ENCODE assay signal across 8 cellular contexts in the genomic region with DNA sequence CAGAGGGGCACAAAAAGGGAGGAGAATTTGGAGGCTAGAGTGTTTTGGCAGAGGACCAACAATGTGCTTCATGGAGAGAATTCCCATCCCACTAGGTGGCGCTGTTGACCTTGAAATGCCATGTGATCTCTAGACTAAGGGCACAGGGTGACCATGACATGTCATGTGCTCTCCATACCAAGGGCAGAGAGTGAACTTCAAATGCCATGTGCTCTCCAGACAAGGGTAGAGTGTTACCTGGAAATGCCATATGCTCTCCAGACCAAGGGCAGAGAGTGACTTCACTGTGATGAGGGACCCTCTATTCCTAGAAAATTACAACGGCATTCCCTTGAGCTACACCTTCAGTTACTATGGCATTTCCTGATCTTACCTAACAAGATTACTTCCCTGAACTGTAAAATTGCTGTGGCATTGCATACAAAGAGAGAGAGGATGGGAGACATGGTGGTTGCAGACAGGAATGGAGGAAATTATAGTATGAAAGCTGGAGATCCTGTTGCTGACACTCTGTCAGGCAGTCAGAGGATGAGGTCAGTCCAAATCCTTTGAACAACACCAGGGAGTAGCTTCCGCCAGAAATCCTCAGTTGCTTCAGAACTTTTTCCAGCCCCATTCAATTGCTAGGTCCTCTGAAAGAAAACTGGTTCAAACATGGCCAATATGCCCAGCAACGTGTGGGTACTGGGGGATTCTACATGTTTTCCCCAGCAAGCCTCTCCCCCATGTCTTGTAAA.
DNase-seq lines count a peak whose midpoint lies in the region; ATAC-seq, FAIRE-seq and TF ChIP-seq lines count a peak whose summit lies in the region.

No MANE protein-coding gene starts in this region.

- peak in 1 of 2 experiments; percentile 87; a peak in 3 of 6 replicates for ATAC-seq in A549
- peak; percentile 86 for ATAC-seq in GM18502 (IDR thresholded peaks at IDR 0.05; ENCODE audit: poor library complexity, unreplicated experiment)
- peak; percentile 89 for ATAC-seq in HG02938 (IDR thresholded peaks at IDR 0.05; ENCODE audit: unreplicated experiment)

- in situ Hi-C loops in T47D (cut with HindIII; ENCODE audit: low pct_unique_long_range_greater_than_20kb, low sequenced_read_pairs), result no loop called here

- H3K9me3 ChIP-seq in A549, result peaks cover 3% of the 10 kb centered on the region; the same call in 1 of the 3 replicates

- H3K4me2 ChIP-seq in A549, result no peak overlapping the region

- POLR2A ChIA-PET in A549 (lab: Yijun Ruan, JAX), result no interaction called here

- H3K27ac ChIP-seq in A549, result no peak overlapping the region

- TF ChIP-seq CTCF in A549 (IDR thresholded peaks at IDR 0.05), result peak; percentile 61

- H3K4me1 ChIP-seq in A549, result no peaks in the 10 kb centered on the region

- no peak overlapping the region for H3K4me3 ChIP-seq in A549

- peak; percentile 65 to 87 for TF ChIP-seq RAD21 in A549 (conservative IDR thresholded peaks at IDR 0.05 in 1 of 2, IDR thresholded peaks at IDR 0.05 in 1 of 2)

- WGBS in A549 (ENCODE audit: missing lambda C conversion rate), result 70% methylated on average over 4 of the region's 4 CpGs

- peak; percentile 81 for FAIRE-seq in A549 (lab: Jason Lieb, UNC)

- no peak for TF ChIP-seq EP300 in A549 (IDR thresholded peaks at IDR 0.05)

- CTCF ChIA-PET in A549 (lab: Yijun Ruan, JAX), result interaction anchor here (0.8 to 1.1 kb wide), 6 partner anchors 79 to 230 kb away, joined by 3 to 6 read pairs (median 4); no protein-coding TSS in a partner anchor

- DNase-seq in A549 (ENCODE audit: low read depth in 1 of 2, low spot score in 1 of 2) (peak; percentile 47 to 81), NCI-H2029 treated with DMSO at 0.1 percent for 48 hours (lab: John Stamatoyannopoulos, UW) (peak; percentile 41), UCSD-AML1 (lab: John Stamatoyannopoulos, UW; ENCODE audit: unreplicated experiment) (peak; percentile 56), T47D (ENCODE audit: low read depth in 1 of 2, low spot score in 1 of 2) (peak; percentile 43 to 92), left kidney (ENCODE audit: low read depth, low spot score) (peak; percentile 85)
- DNase-seq in stimulated activated CD4-positive, alpha-beta T cell treated with anti-CD3 and anti-CD28 coated beads, TNF-alpha, amount 100 ng/mL, for 4 hours (ENCODE audit: low read depth in 3 of 3), result peak; percentile 5 to 23 (median 16)

- TF ChIP-seq POLR2A in A549 (IDR thresholded peaks at IDR 0.05; ENCODE audit: low read length), result no peak

TF ChIP-seq in A549, 52 proteins besides CTCF, POLR2A, EP300 and RAD21:
- no peak for TF ChIP-seq TP53 (CRISPR knock-in tag; IDR thresholded peaks at IDR 0.05)
- TF ChIP-seq, protein P1, sequence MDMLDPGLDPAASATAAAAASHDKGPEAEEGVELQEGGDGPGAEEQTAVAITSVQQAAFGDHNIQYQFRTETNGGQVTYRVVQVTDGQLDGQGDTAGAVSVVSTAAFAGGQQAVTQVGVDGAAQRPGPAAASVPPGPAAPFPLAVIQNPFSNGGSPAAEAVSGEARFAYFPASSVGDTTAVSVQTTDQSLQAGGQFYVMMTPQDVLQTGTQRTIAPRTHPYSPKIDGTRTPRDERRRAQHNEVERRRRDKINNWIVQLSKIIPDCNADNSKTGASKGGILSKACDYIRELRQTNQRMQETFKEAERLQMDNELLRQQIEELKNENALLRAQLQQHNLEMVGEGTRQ (IDR thresholded peaks at IDR 0.05), result peak; percentile 56; the same call in 1 of the 2 replicates
- TF ChIP-seq, protein P2, sequence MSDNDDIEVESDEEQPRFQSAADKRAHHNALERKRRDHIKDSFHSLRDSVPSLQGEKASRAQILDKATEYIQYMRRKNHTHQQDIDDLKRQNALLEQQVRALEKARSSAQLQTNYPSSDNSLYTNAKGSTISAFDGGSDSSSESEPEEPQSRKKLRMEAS (IDR thresholded peaks at IDR 0.05), result peak; percentile 62
- TF ChIP-seq HDAC2 (IDR thresholded peaks at IDR 0.05), result no peak
- TF ChIP-seq SMC3 (IDR thresholded peaks at IDR 0.05), result peak; percentile 31; the same call in 2 of the 3 replicates

Comparison
In these comparisons a context has a peak if more than half of its experiments do, and no peak if none do; other contexts are left out.
1. DNase-seq: peak in every context shown above with its lines; median percentile 85 in left kidney; 68 in T47D; 64 in A549; 56 in UCSD-AML1; 41 in NCI-H2029 treated with DMSO at 0.1 percent for 48 hours; 16 in stimulated activated CD4-positive, alpha-beta T cell treated with anti-CD3 and anti-CD28 coated beads, TNF-alpha, amount 100 ng/mL, for 4 hours.